Comparison of ENCODE assay signal across 8 cellular contexts in the genomic region with DNA sequence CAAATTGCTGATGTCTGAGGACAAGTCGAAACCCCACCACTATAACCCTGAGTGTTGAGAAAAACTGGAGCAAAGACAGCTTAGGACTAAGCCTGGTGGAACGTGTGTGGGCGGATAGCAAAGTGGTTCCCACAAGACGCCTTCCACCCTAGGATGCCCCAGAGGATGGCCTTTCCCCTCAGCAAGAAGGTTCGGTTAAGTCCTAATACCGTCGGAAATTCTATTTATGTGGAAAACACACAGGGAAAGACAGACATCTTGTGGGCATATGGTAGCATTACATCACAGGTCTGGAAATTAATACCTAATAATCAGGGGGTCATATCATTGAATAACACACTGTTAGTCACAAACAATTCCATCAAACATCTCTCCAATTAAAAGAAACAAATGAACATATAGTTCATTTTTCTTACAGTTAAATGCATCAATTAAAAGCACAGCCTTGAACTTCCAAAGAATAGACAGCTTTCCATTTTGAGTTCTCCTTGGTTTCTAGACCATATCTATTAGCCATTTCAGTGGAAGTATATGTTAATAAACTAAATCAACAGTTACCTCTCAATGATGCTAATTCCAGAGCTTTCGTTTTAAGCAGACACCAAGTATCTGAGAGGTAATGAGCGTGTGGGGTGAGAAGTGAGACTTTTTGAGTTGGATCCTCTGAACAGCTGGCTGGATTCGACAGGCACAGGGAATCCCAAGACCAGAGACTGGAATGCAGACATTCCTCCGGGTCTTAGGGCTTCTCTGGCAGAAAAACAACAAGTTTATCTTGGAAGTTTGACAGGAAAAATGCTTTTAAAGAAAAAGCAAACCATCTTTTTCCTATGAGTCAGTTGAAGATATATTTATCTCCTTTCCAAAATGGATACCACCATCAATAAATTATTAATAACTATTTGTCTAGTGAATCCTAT. TPM values are rescaled to one million over a fixed set of nuclear protein-coding genes. Genes with fewer than 3 reads are reported as not detected.
A peak's percentile ranks its signal among the peaks of the same experiment; 100 is the strongest.
DNase-seq lines count a peak whose midpoint lies in the region; ATAC-seq, FAIRE-seq and TF ChIP-seq lines count a peak whose summit lies in the region.

No MANE protein-coding gene starts in this region.

- H4K20me1 ChIP-seq in astrocyte (ENCODE audit: insufficient read depth, low read length): peaks cover 16% of the 10 kb centered on the region

- H3K79me2 ChIP-seq in astrocyte (ENCODE audit: insufficient read depth, low read length): peaks cover 21% of the 10 kb centered on the region

- H3K27me3 ChIP-seq in A673 (replicated peaks; ENCODE audit: insufficient read depth, low read depth, low read length, poor library complexity): no peaks in the 10 kb centered on the region
- no peaks in the 10 kb centered on the region for H3K27me3 ChIP-seq in astrocyte (ENCODE audit: insufficient read depth, low read length)

- no peaks in the 10 kb centered on the region for H3K9me3 ChIP-seq in A673 (ENCODE audit: low read depth, low read length, poor library complexity, severe bottlenecking)
- no peaks in the 10 kb centered on the region for H3K9me3 ChIP-seq in astrocyte (ENCODE audit: insufficient read depth, low read depth, low read length)

- peak; percentile 71 for DNase-seq in A673 (ENCODE audit: low spot score)
- DNase-seq in NCI-H2196 (lab: John Stamatoyannopoulos, UW; ENCODE audit: unreplicated experiment): peak; percentile 28
- DNase-seq in astrocyte (ENCODE audit: low read depth): peak; percentile 85
- peak; percentile 66 for DNase-seq in left kidney (ENCODE audit: low read depth, low spot score)
- DNase-seq in HK-2 (ENCODE audit: unreplicated experiment): no peak
- no peak for DNase-seq in NK-92 (lab: John Stamatoyannopoulos, UW; ENCODE audit: unreplicated experiment)

- peak overlapping the region; percentile 75 for H3K9ac ChIP-seq in astrocyte (ENCODE audit: low read length)

- no peak for ATAC-seq in GM21528 (IDR thresholded peaks at IDR 0.05; ENCODE audit: low FRiP score, unreplicated experiment)

- H3K27ac Mint-ChIP-seq in astrocyte (ENCODE audit: unreplicated experiment): peak overlapping the region; percentile 91

- peak; percentile 85 for TF ChIP-seq CTCF in A673 (conservative IDR thresholded peaks at IDR 0.05; ENCODE audit: low read depth, low read length)
- TF ChIP-seq CTCF in GM12872 (IDR thresholded peaks at IDR 0.05; ENCODE audit: insufficient read depth, low read depth, low read length): peak; percentile 62
- peak; percentile 95 for TF ChIP-seq CTCF in astrocyte (IDR thresholded peaks at IDR 0.05; ENCODE audit: insufficient read depth, low read depth, low read length)

- H3K36me3 ChIP-seq in A673 (ENCODE audit: insufficient read depth, low read length, poor library complexity, severe bottlenecking) (no peaks in the 10 kb centered on the region), astrocyte (ENCODE audit: insufficient read depth, low read length) (no peaks in the 10 kb centered on the region)

- no peak overlapping the region for H2AFZ ChIP-seq in astrocyte (ENCODE audit: low read depth, low read length)

- intact Hi-C loops in A673 (cut with micrococcal nuclease; ENCODE audit: unreplicated experiment): loop anchor here (1.0 kb wide), 3 partner anchors 278 to 551 kb away; no protein-coding TSS in a partner anchor

- no peaks in the 10 kb centered on the region for H3K27me3 Mint-ChIP-seq in astrocyte (ENCODE audit: low read depth, unreplicated experiment)

- POLR2A ChIA-PET in A673 (lab: Charles Lee; ENCODE audit: low non-redundant PET): interaction anchor here (0.7 kb wide), 1 partner anchor 533 kb away, joined by 10 read pairs; no protein-coding TSS in a partner anchor

- H3K4me1 ChIP-seq in A673 (ENCODE audit: insufficient read depth, low read length, poor library complexity, severe bottlenecking) (peaks cover 7% of the 10 kb centered on the region), astrocyte (ENCODE audit: insufficient read depth, low read length) (peaks cover 61% of the 10 kb centered on the region)

- CTCF ChIA-PET in A673 (lab: Charles Lee): interaction anchor here (0.6 to 0.7 kb wide), 5 partner anchors 10 to 557 kb away, joined by 3 to 11 read pairs (median 3); no protein-coding TSS in a partner anchor

- no peak overlapping the region for H3K27ac ChIP-seq in A673 (ENCODE audit: low read depth, low read length, poor library complexity, severe bottlenecking)
- H3K27ac ChIP-seq in astrocyte (ENCODE audit: low read depth, low read length): peak overlapping the region; percentile 78

- no peak overlapping the region for H3K4me3 ChIP-seq in A673 (ENCODE audit: low read depth, low read length, poor library complexity, severe bottlenecking)
- no peak overlapping the region for H3K4me3 ChIP-seq in astrocyte (ENCODE audit: insufficient read depth, low read depth, low read length)

- H3K4me1 Mint-ChIP-seq in astrocyte (ENCODE audit: low read depth, unreplicated experiment): peaks cover 52% of the 10 kb centered on the region

- no peak for FAIRE-seq in astrocyte (lab: Jason Lieb, UNC)

- BruUV-seq in A673 (replicated peaks; lab: Mats Ljungman, UMichigan): no TSS peak

- H3K4me2 ChIP-seq in astrocyte (ENCODE audit: low read length): peak overlapping the region; percentile 72

- H3K36me3 Mint-ChIP-seq in astrocyte (ENCODE audit: low read depth, unreplicated experiment): no peaks in the 10 kb centered on the region

- peaks cover 5% of the 10 kb centered on the region for H3K9me3 Mint-ChIP-seq in astrocyte (ENCODE audit: unreplicated experiment)

- peak overlapping the region; percentile 55 for H3K4me3 Mint-ChIP-seq in astrocyte (ENCODE audit: unreplicated experiment)

RNA-seq across cellular contexts. Expression of gene ICE1, which starts 2.9 kb away (rescaled TPM):
- total RNA-seq in A673 (2021) (36.0 and 37.2 TPM in 2 replicates), astrocyte (40.3 and 44.8 TPM in 2 replicates)

Comparison
In these comparisons a context has a peak if more than half of its experiments do, and no peak if none do; other contexts are left out.
1. DNase-seq: peak in A673 (single experiment), NCI-H2196 (single experiment), astrocyte (single experiment) and left kidney (single experiment); none in HK-2 (single experiment) and NK-92 (single experiment).
2. Peak in every context shown above with its lines, with median percentiles within 50 percentile points of each other: CTCF ChIP-seq.